19 cellular contexts compared by ENCODE assay signal in genomic region chrY:15926521-15926920, GRCh38.
"Had no signal": no experiment of that assay in that cellular context is flagged by ENCODE, and none has a peak within 500 bp of the region (broad histone marks: within the 10 kb centered on the region; RNA-seq: fewer than 3 reads in every experiment).

No MANE protein-coding gene starts in this region.

- H3K4me1 ChIP-seq: gastrocnemius medialis, pancreas, right lobe of liver, transverse colon, upper lobe of right lung, uterus had no signal

- H3K4me3 ChIP-seq: gastrocnemius medialis, lung, mucosa of descending colon, pancreas, right lobe of liver, transverse colon, upper lobe of right lung, uterus had no signal

- H3K36me3 ChIP-seq: gastrocnemius medialis, neutrophil, pancreas, right lobe of liver, transverse colon, upper lobe of right lung, uterus had no signal

- DNase-seq: effector CD8-positive, alpha-beta T cell; endodermal cell; foreskin fibroblast; gastrocnemius medialis; head of caudate nucleus; kidney; naive B cell; right lobe of liver; small intestine; stimulated activated CD4-positive, alpha-beta T cell treated with anti-CD3 and anti-CD28 coated beads, Interleukin-15, amount 100 ng/mL, for 24 hours; stimulated activated CD4-positive, alpha-beta T cell treated with anti-CD3 and anti-CD28 coated beads, Interleukin-2, amount 100 ng/mL, for 48 hours; stimulated activated naive B cell treated with anti-CD40 and anti-IgM and Interleukin-4, amounts not matched to agents 10 μg/mL and 1 μg/mL and 100 μg/mL, for 72 hours; transverse colon; upper lobe of right lung; uterus had no signal

- H3K9me3 ChIP-seq: gastrocnemius medialis, mucosa of descending colon, neutrophil, pancreas, right lobe of liver, transverse colon, upper lobe of right lung, uterus had no signal

- H3K27me3 ChIP-seq: gastrocnemius medialis, neutrophil, pancreas, right lobe of liver, transverse colon, upper lobe of right lung, uterus had no signal
